11 cellular contexts compared by ENCODE assay signal in genomic region chr7:80611779-80612178, GRCh38. TPM values are rescaled to one million over a fixed set of nuclear protein-coding genes. Genes with fewer than 3 reads are reported as not detected.
DNase-seq lines count a peak whose midpoint lies in the region; ATAC-seq, FAIRE-seq and TF ChIP-seq lines count a peak whose summit lies in the region.
"Had no signal": no experiment of that assay in that cellular context is flagged by ENCODE, and none has a peak within 500 bp of the region (broad histone marks: within the 10 kb centered on the region; RNA-seq: fewer than 3 reads in every experiment).

No MANE protein-coding gene starts in this region.

- ATAC-seq in GM18520 (IDR thresholded peaks at IDR 0.05; ENCODE audit: unreplicated experiment) (no peak), GM18858 (IDR thresholded peaks at IDR 0.05; ENCODE audit: unreplicated experiment) (no peak)

- no peaks in the 10 kb centered on the region for H3K4me1 ChIP-seq in kidney (ENCODE audit: control insufficient read depth in 1 of 2, insufficient read depth in 1 of 2, low read depth in 1 of 2, low read length in 2 of 2)
- peaks cover 1% of the 10 kb centered on the region for H3K4me1 ChIP-seq in urinary bladder (ENCODE audit: insufficient read depth)

- intact Hi-C loops in kidney (cut with DNase I): no loop called here

- no peak overlapping the region for H3K9ac ChIP-seq in kidney (ENCODE audit: low read length in 2 of 2)

- no peak overlapping the region for H3K27ac ChIP-seq in kidney (ENCODE audit: low read depth in 2 of 2, low read length in 2 of 2)
- peak overlapping the region; percentile 1 for H3K27ac ChIP-seq in urinary bladder (ENCODE audit: low read depth)

- no peaks in the 10 kb centered on the region for H3K9me3 ChIP-seq in kidney (ENCODE audit: control insufficient read depth in 1 of 2, low read length in 2 of 2)

- H3K36me3 ChIP-seq in kidney (ENCODE audit: control insufficient read depth in 1 of 2, insufficient read depth in 2 of 2, low read length in 2 of 2): no peaks in the 10 kb centered on the region
- H3K36me3 ChIP-seq in urinary bladder (ENCODE audit: insufficient read depth): no peaks in the 10 kb centered on the region

- no peak for TF ChIP-seq CTCF in kidney (IDR thresholded peaks at IDR 0.05; ENCODE audit: borderline replicate concordance, extremely low read depth, insufficient read depth)

- H3K4me3 ChIP-seq in kidney (ENCODE audit: low read length in 2 of 2) (no peak overlapping the region), urinary bladder (ENCODE audit: low read depth, low read length) (no peak overlapping the region)

- FAIRE-seq in kidney (lab: Jason Lieb, UNC): no peak

- WGBS in urinary bladder: 17% methylated on average over 2 of the region's 2 CpGs

- DNase-seq in NCI-H2171 treated with DMSO at 0.1 percent for 48 hours (lab: John Stamatoyannopoulos, UW) (peak; percentile 22), NCI-H2171 (lab: John Stamatoyannopoulos, UW) (no peak), amniotic epithelial cell (ENCODE audit: low read depth) (peak; percentile 78), kidney (peak; percentile 34), NCI-H1694 treated with DMSO at 0.1 percent for 48 hours (lab: John Stamatoyannopoulos, UW) (no peak)
- DNase-seq: activated T-cell treated with anti-CD3 and anti-CD28 coated beads, Interleukin-2, amount 50 U/mL, for 48 hours; retina; trophoblast cell had no signal

RNA-seq across cellular contexts. Expression of gene CD36, which starts 26.7 kb away (rescaled TPM):
- total RNA-seq in kidney (10.0 TPM), urinary bladder (399 TPM)
- polyA plus RNA-seq in kidney (ENCODE audit: insufficient read depth, low read depth, low replicate concordance) (6.7 TPM), urinary bladder (24.1 TPM)

Comparison
In these comparisons a context has a peak if more than half of its experiments do, and no peak if none do; other contexts are left out.
1. DNase-seq: peak in NCI-H2171 treated with DMSO at 0.1 percent for 48 hours (single experiment), amniotic epithelial cell (single experiment) and kidney (single experiment); none in NCI-H2171 (single experiment) and NCI-H1694 treated with DMSO at 0.1 percent for 48 hours (single experiment).
2. RNA of gene CD36, which starts 26.7 kb away (total RNA-seq): 399 TPM in urinary bladder (single experiment); 10.0 TPM in kidney (single experiment); every median in the first group is over 10 times any median in the second.